ENCODE assay signal across 8 cellular contexts in genomic region chr3:29335921-29336320, GRCh38. TPM values are rescaled to one million over a fixed set of nuclear protein-coding genes. Genes with fewer than 3 reads are reported as not detected.
DNase-seq lines count a peak whose midpoint lies in the region; TF ChIP-seq lines count a peak whose summit lies in the region.
"Had no signal": no experiment of that assay in that cellular context is flagged by ENCODE, and none has a peak within 500 bp of the region (broad histone marks: within the 10 kb centered on the region; RNA-seq: fewer than 3 reads in every experiment).

No MANE protein-coding gene starts in this region.

- POLR2A ChIA-PET in RWPE1 (lab: Yijun Ruan, JAX; ENCODE audit: low non-redundant PET) = no interaction called here

- H3K27ac ChIP-seq in Peyer's patch = peak overlapping the region in 3 of 4 donors; percentile 12 to 66 (median 25)
- peak overlapping the region; percentile 71 to 77 (median 74) for H3K27ac ChIP-seq in transverse colon
- H3K27ac ChIP-seq in RWPE1 = no peak overlapping the region; the same call in 1 of the 2 replicates
- H3K27ac ChIP-seq: HL-60 had no signal

- no peak for DNase-seq in Peyer's patch
- peak; percentile 27 for DNase-seq in dermis blood vessel endothelial cell
- DNase-seq in myocyte (ENCODE audit: low read depth) = peak; percentile 20
- no peak for DNase-seq in transverse colon
- DNase-seq in RWPE1 (ENCODE audit: low spot score) = no peak
- no peak for DNase-seq in NCI-H748 treated with DMSO at 0.1 percent for 48 hours (lab: John Stamatoyannopoulos, UW)
- no peak for DNase-seq in 8988T

- intact Hi-C loops in transverse colon (cut with DNase I; ENCODE audit: low total_unique reads) = no loop called here

- H3K4me3 ChIP-seq in Peyer's patch (peak overlapping the region in 1 of 4 donors; percentile 25), transverse colon (peak overlapping the region in 2 of 4 donors; percentile 6 to 22)

- H3K4me1 ChIP-seq in Peyer's patch = no peaks in the 10 kb centered on the region
- peaks cover 0 to 13% (median 8%) of the 10 kb centered on the region in 4 donors for H3K4me1 ChIP-seq in transverse colon

- TF ChIP-seq POLR2A in Peyer's patch (IDR thresholded peaks at IDR 0.05) (no peak), transverse colon (IDR thresholded peaks at IDR 0.05) (no peak)

- TF ChIP-seq EP300 in transverse colon (IDR thresholded peaks at IDR 0.05; ENCODE audit: low read depth) = no peak

- H3K36me3 ChIP-seq in Peyer's patch = no peaks in the 10 kb centered on the region
- H3K36me3 ChIP-seq in transverse colon = no peaks in the 10 kb centered on the region

- no peaks in the 10 kb centered on the region for H3K27me3 ChIP-seq in Peyer's patch
- no peaks in the 10 kb centered on the region for H3K27me3 ChIP-seq in transverse colon

- TF ChIP-seq CTCF in Peyer's patch (IDR thresholded peaks at IDR 0.05) (no peak), transverse colon (IDR thresholded peaks at IDR 0.05) (no peak), RWPE1 (conservative IDR thresholded peaks at IDR 0.05; ENCODE audit: low read depth) (no peak)

- in situ Hi-C loops in transverse colon (cut with MboI; ENCODE audit: low pct_ligation_motif_present in 1 of 4, low pct_unique_long_range_greater_than_20kb in 1 of 4, low sequenced_read_pairs in 3 of 4) = no loop called here

- CTCF ChIA-PET in RWPE1 (lab: Yijun Ruan, JAX) = interaction anchor here (0.6 to 0.7 kb wide), 2 partner anchors 12 to 644 kb away, joined by 3 to 6 read pairs; no protein-coding TSS in a partner anchor

- no peaks in the 10 kb centered on the region for H3K9me3 ChIP-seq in Peyer's patch
- H3K9me3 ChIP-seq in transverse colon = no peaks in the 10 kb centered on the region

- 63 to 74% methylated on average over 4 of the region's 4 CpGs for WGBS in transverse colon (ENCODE audit: low coverage in 1 of 2), 2 donors

RNA-seq across cellular contexts. Expression of gene RBMS3, which starts 55.0 kb away (rescaled TPM):
- total RNA-seq in Peyer's patch = 10 to 100 TPM in 2 of 4 donors, 1 to 10 TPM in 2; 2.8 to 77.6 (median 13.7) TPM
- total RNA-seq in dermis blood vessel endothelial cell = 25.9 and 37.6 TPM in 2 replicates
- total RNA-seq in myocyte = 30.6 and 32.2 TPM in 2 replicates
- 26.7 TPM for polyA plus RNA-seq in myocyte (2012)
- 10 to 100 TPM in 3 of 4 donors, 1 to 10 TPM in 1; 3.8 to 18.7 (median 14.6) TPM for total RNA-seq in transverse colon

Comparison
In these comparisons a context has a peak if more than half of its experiments do, and no peak if none do; other contexts are left out.
1. DNase-seq: peak in dermis blood vessel endothelial cell (single experiment) and myocyte (single experiment); none in Peyer's patch (0 of 3), transverse colon (single experiment), RWPE1 (single experiment), NCI-H748 treated with DMSO at 0.1 percent for 48 hours (single experiment) and 8988T (single experiment).